ENCODE assay signal across 13 cellular contexts in genomic region chr4:20305976-20306375, GRCh38. TPM values are rescaled to one million over a fixed set of nuclear protein-coding genes. Genes with fewer than 3 reads are reported as not detected.
DNase-seq lines count a peak whose midpoint lies in the region; ATAC-seq and TF ChIP-seq lines count a peak whose summit lies in the region.
"Had no signal": no experiment of that assay in that cellular context is flagged by ENCODE, and none has a peak within 500 bp of the region (broad histone marks: within the 10 kb centered on the region; RNA-seq: fewer than 3 reads in every experiment).

No MANE protein-coding gene starts in this region.

- peak; percentile 22; the same call in 1 of the 2 replicates for TF ChIP-seq CTCF in VCaP (conservative IDR thresholded peaks at IDR 0.05)
- TF ChIP-seq CTCF in GM20000 (IDR thresholded peaks at IDR 0.05; ENCODE audit: extremely low read depth, missing control alignments): no peak

- DNase-seq in Ammon's horn (ENCODE audit: low spot score): peak; percentile 61
- peak; percentile 69 for DNase-seq in M059J (ENCODE audit: low read depth)
- DNase-seq in inferior parietal cortex (ENCODE audit: extremely low spot score): peak; percentile 85
- DNase-seq in GM20000 (ENCODE audit: low spot score): no peak
- no peak for DNase-seq in NCI-H2029 (lab: John Stamatoyannopoulos, UW)
- DNase-seq: activated gamma-delta T cell treated with Interleukin-2 at 50 U/mL for 16 hours, GDM1, NCI-H2171 had no signal

- no peak overlapping the region for H3K27ac ChIP-seq in VCaP
- H3K27ac ChIP-seq: epithelial cell of prostate had no signal

- ATAC-seq in HG03135 (IDR thresholded peaks at IDR 0.05; ENCODE audit: unreplicated experiment) (no peak), HG03520 (IDR thresholded peaks at IDR 0.05; ENCODE audit: unreplicated experiment) (no peak)

RNA-seq across cellular contexts. Expression of gene SLIT2, which starts 54.3 kb away (rescaled TPM):
- 8.1 and 13.3 TPM in 2 replicates for total RNA-seq in M059J (2014; rRNA removed; shearing (Covaris generic))
- total RNA-seq: T-helper 2 cell treated with Interferon-gamma antibody and Interleukin-4, amounts not matched to agents 100 ng/mL and 5 ng/mL, for 36 hours had no signal

Comparison
In these comparisons a context has a peak if more than half of its experiments do, and no peak if none do; other contexts are left out.
1. DNase-seq: peak in Ammon's horn (single experiment), M059J (single experiment) and inferior parietal cortex (single experiment); none in GM20000 (single experiment) and NCI-H2029 (single experiment).